Comparison of ENCODE assay signal across 35 cellular contexts in the genomic region with DNA sequence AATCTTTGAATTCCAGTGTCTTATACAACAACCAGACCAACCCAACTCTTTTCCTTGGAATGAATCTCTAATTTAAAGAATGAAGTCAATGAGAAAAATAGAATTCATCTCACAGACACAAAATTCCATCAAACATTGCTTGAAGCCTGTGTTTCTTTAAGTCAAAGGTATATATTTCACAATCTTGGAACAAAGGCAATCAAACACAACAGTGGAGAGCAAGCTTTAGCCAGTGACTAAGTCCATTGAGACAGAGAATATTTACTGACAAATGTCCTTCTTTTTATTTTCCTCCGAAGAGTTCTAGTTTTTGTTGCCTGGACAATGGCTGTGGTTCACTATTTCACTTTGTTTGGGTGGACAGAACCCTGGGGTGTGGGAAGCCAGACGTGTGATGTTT. TPM values are rescaled to one million over a fixed set of nuclear protein-coding genes. Genes with fewer than 3 reads are reported as not detected.
"Had no signal": no experiment of that assay in that cellular context is flagged by ENCODE, and none has a peak within 500 bp of the region (broad histone marks: within the 10 kb centered on the region; RNA-seq: fewer than 3 reads in every experiment).

No MANE protein-coding gene starts in this region.

- H3K27me3 ChIP-seq: ascending aorta, breast epithelium, esophagus muscularis mucosa, foreskin keratinocyte, gastrocnemius medialis had no signal

- H3K4me1 ChIP-seq: ascending aorta, breast epithelium, esophagus muscularis mucosa, foreskin keratinocyte, gastrocnemius medialis, heart left ventricle had no signal

- DNase-seq: activated B cell treated with CpG ODN at 0.5 μM for 24 hours; activated CD4-positive, alpha-beta T cell treated with anti-CD3 and anti-CD28 coated beads for 48 hours; activated CD4-positive, alpha-beta T cell treated with anti-CD3 and anti-CD28 coated beads, Interleukin-2, amount 50 U/mL, for 1 hour; activated CD4-positive, alpha-beta T cell treated with anti-CD3 and anti-CD28 coated beads, Interleukin-2, amount 50 U/mL, for 48 hours; activated CD8-positive, alpha-beta memory T cell treated with anti-CD3 and anti-CD28 coated beads, Interleukin-2, amount 10 ng/mL, durations not matched to agents 7 days and 5 days; activated CD8-positive, alpha-beta memory T cell treated with anti-CD3 and anti-CD28 coated beads, Interleukin-2, amount 50 U/mL, for 4 hours; activated CD8-positive, alpha-beta T cell treated with anti-CD3 and anti-CD28 coated beads, Interleukin-2, amount 10 ng/mL, durations not matched to agents 7 days and 5 days; activated effector memory CD4-positive, alpha-beta T cell treated with anti-CD3 and anti-CD28 coated beads, Interleukin-2, amount 50 U/mL, for 16 hours; activated naive CD4-positive, alpha-beta T cell; activated naive CD4-positive, alpha-beta T cell treated with anti-CD3 and anti-CD28 coated beads, Interleukin-2, amount 10 ng/mL, durations not matched to agents 7 days and 5 days; activated naive CD8-positive, alpha-beta T cell treated with anti-CD3 and anti-CD28 coated beads, Interleukin-2, amount 10 ng/mL, durations not matched to agents 7 days and 5 days; activated T-cell treated with anti-CD3 and anti-CD28 coated beads, Interleukin-2, amount 50 U/mL, for 1 hour; activated T-cell treated with anti-CD3 and anti-CD28 coated beads, Interleukin-2, amount 50 U/mL, for 48 hours; dorsolateral prefrontal cortex; effector memory CD4-positive, alpha-beta T cell; endodermal cell; erythroblast; foreskin keratinocyte; gastrocnemius medialis; glutamatergic neuron; heart left ventricle; T-helper 1 cell; T-helper 17 cell; T1000; WERI-Rb-1 had no signal

- H3K4me3 ChIP-seq: ascending aorta, breast epithelium, coronary artery, dorsolateral prefrontal cortex, esophagus muscularis mucosa, gastrocnemius medialis, heart left ventricle had no signal

- H3K27ac ChIP-seq: ascending aorta, breast epithelium, coronary artery, dorsolateral prefrontal cortex, esophagus muscularis mucosa, foreskin keratinocyte, gastrocnemius medialis, heart left ventricle, WERI-Rb-1 had no signal

- H3K9me3 ChIP-seq: ascending aorta, breast epithelium, esophagus muscularis mucosa, gastrocnemius medialis, heart left ventricle had no signal

- H3K36me3 ChIP-seq: ascending aorta, breast epithelium, esophagus muscularis mucosa, gastrocnemius medialis, heart left ventricle, WERI-Rb-1 had no signal

- ATAC-seq: activated CD4-positive, CD25-positive, alpha-beta regulatory T cell treated with anti-CD3 and anti-CD28 coated beads, Interleukin-2, amount 50 U/mL, for 24 hours; activated CD8-positive, alpha-beta memory T cell treated with anti-CD3 and anti-CD28 coated beads, Interleukin-2, amount 10 ng/mL, durations not matched to agents 7 days and 5 days; activated CD8-positive, alpha-beta T cell treated with anti-CD3 and anti-CD28 coated beads, Interleukin-2, amount 10 ng/mL, durations not matched to agents 7 days and 5 days; activated naive CD4-positive, alpha-beta T cell treated with anti-CD3 and anti-CD28 coated beads, Interleukin-2, amount 50 U/mL, for 72 hours; foreskin keratinocyte; gastrocnemius medialis; heart left ventricle; T-helper 17 cell had no signal

RNA-seq across cellular contexts. Expression of a gene that starts 35.8 kb away (rescaled TPM):
- total RNA-seq: activated B cell treated with CpG ODN at 0.5 μM for 24 hours; activated CD8-positive, alpha-beta memory T cell treated with anti-CD3 and anti-CD28 coated beads for 36 hours; activated CD8-positive, alpha-beta memory T cell treated with anti-CD3 and anti-CD28 coated beads, Interleukin-2, amount 10 ng/mL, durations not matched to agents 7 days and 5 days; activated CD8-positive, alpha-beta T cell treated with anti-CD3 and anti-CD28 coated beads, Interleukin-2, amount 10 ng/mL, durations not matched to agents 7 days and 5 days; activated naive CD4-positive, alpha-beta T cell treated with anti-CD3 and anti-CD28 coated beads, Interleukin-2, amount 50 U/mL, for 72 hours; activated naive CD8-positive, alpha-beta T cell treated with anti-CD3 and anti-CD28 coated beads, Interleukin-2, amount 10 ng/mL, durations not matched to agents 7 days and 5 days; activated T-helper 1 cell treated with anti-CD3 and anti-CD28 coated beads, Interleukin-12 subunit alpha, Interleukin-12 subunit beta, Interleukin-2, Interleukin-4 antibody, amounts not matched to agents 30 ng/mL and 10 ng/mL and 1 ng/mL, durations not matched to agents 14 hours and 24 hours and 36 hours; activated T-helper 2 cell treated with anti-CD3 and anti-CD28 coated beads, Interferon-gamma antibody, Interleukin-2, Interleukin-4, amounts not matched to agents 10 μg/mL and 5 μg/mL and 100 μg/mL, durations not matched to agents 14 hours and 24 hours and 36 hours; ascending aorta; cardiac septum; endodermal cell; foreskin keratinocyte; heart left ventricle; T-helper 17 cell had no signal
- polyA plus RNA-seq: heart left ventricle had no signal
